In genomic region chr9:14993891-14994554, GRCh38 we compare ENCODE assay signal across 9 cellular contexts.
DNase-seq lines count a peak whose midpoint lies in the region; ATAC-seq and TF ChIP-seq lines count a peak whose summit lies in the region.
"Had no signal": no experiment of that assay in that cellular context is flagged by ENCODE, and none has a peak within 500 bp of the region (broad histone marks: within the 10 kb centered on the region; RNA-seq: fewer than 3 reads in every experiment).

No MANE protein-coding gene starts in this region.

- H3K36me3 ChIP-seq in iPS-20b (ENCODE audit: insufficient read depth, low read depth, low read length): no peaks in the 10 kb centered on the region
- no peaks in the 10 kb centered on the region for H3K36me3 ChIP-seq in testis (ENCODE audit: low read depth, missing control alignments)

- intact Hi-C loops in activated T-helper 2 cell treated with anti-CD3 and anti-CD28 coated beads, Interferon-gamma antibody, Interleukin-2, Interleukin-4, amounts not matched to agents 10 μg/mL and 5 μg/mL and 100 μg/mL, durations not matched to agents 14 hours and 24 hours and 36 hours (cut with micrococcal nuclease): loop anchor here (1.0 to 5.0 kb wide), 2 partner anchors 35 to 303 kb away; no protein-coding TSS in a partner anchor
- intact Hi-C loops in testis (cut with DNase I; ENCODE audit: low total_unique reads): no loop called here

- H3K4me1 Mint-ChIP-seq in activated T-cell treated with anti-CD3 and anti-CD28 coated beads, Interleukin-2, amount 50 U/mL, for 4 hours (ENCODE audit: low read depth): peaks cover 29% of the 10 kb centered on the region
- peaks cover 25% of the 10 kb centered on the region for H3K4me1 Mint-ChIP-seq in activated T-helper 2 cell treated with anti-CD3 and anti-CD28 coated beads, Interferon-gamma antibody, Interleukin-2, Interleukin-4, amounts not matched to agents 10 μg/mL and 5 μg/mL and 100 μg/mL, durations not matched to agents 14 hours and 24 hours and 36 hours (ENCODE audit: low read depth)

- 0 out of 2 replicates have a peak, but pooled peaks cover 3% of the 10 kb centered on the region for H3K4me1 ChIP-seq in iPS-20b (ENCODE audit: insufficient read depth, low read length)
- peaks cover 4% of the 10 kb centered on the region for H3K4me1 ChIP-seq in testis

- CTCF ChIA-PET in HEK293T (lab: Yijun Ruan, JAX): no interaction called here

- H3K9me3 Mint-ChIP-seq in activated T-cell treated with anti-CD3 and anti-CD28 coated beads, Interleukin-2, amount 50 U/mL, for 4 hours: no peaks in the 10 kb centered on the region
- H3K9me3 Mint-ChIP-seq in activated T-helper 2 cell treated with anti-CD3 and anti-CD28 coated beads, Interferon-gamma antibody, Interleukin-2, Interleukin-4, amounts not matched to agents 10 μg/mL and 5 μg/mL and 100 μg/mL, durations not matched to agents 14 hours and 24 hours and 36 hours: no peaks in the 10 kb centered on the region

- H3K9me3 ChIP-seq in iPS-20b (ENCODE audit: insufficient read depth, low read depth, low read length) (no peaks in the 10 kb centered on the region), testis (no peaks in the 10 kb centered on the region)

- H3K27ac ChIP-seq in iPS-20b (ENCODE audit: low read length) (no peak overlapping the region), testis (no peak overlapping the region)
- H3K27ac ChIP-seq: C4-2B had no signal

- peaks cover 12% of the 10 kb centered on the region for H3K27me3 Mint-ChIP-seq in activated T-cell treated with anti-CD3 and anti-CD28 coated beads, Interleukin-2, amount 50 U/mL, for 4 hours (ENCODE audit: low read depth)
- H3K27me3 Mint-ChIP-seq in activated T-helper 2 cell treated with anti-CD3 and anti-CD28 coated beads, Interferon-gamma antibody, Interleukin-2, Interleukin-4, amounts not matched to agents 10 μg/mL and 5 μg/mL and 100 μg/mL, durations not matched to agents 14 hours and 24 hours and 36 hours (ENCODE audit: low read depth): peaks cover 7% of the 10 kb centered on the region

- ATAC-seq in activated T-cell treated with anti-CD3 and anti-CD28 coated beads, Interleukin-2, amount 50 U/mL, for 4 hours: peak in 1 of 2 donors; percentile 26

- no peak for DNase-seq in activated T-cell treated with anti-CD3 and anti-CD28 coated beads, Interleukin-2, amount 50 U/mL, for 4 hours
- DNase-seq in activated T-cell treated with anti-CD3 and anti-CD28 coated beads for 4 hours: no peak
- DNase-seq in activated T-helper 2 cell treated with anti-CD3 and anti-CD28 coated beads, Interferon-gamma antibody, Interleukin-2, Interleukin-4, amounts not matched to agents 10 μg/mL and 5 μg/mL and 100 μg/mL, durations not matched to agents 14 hours and 24 hours and 36 hours (ENCODE audit: low spot score): no peak
- DNase-seq in testis: no peak
- DNase-seq in HEK293T (ENCODE audit: extremely low spot score): no peak
- DNase-seq in effector CD8-positive, alpha-beta T cell (lab: John Stamatoyannopoulos, UW): no peak
- no peak for DNase-seq in COLO829 (ENCODE audit: low spot score)

- peak overlapping the region; percentile 81 for H3K4me3 Mint-ChIP-seq in activated T-cell treated with anti-CD3 and anti-CD28 coated beads, Interleukin-2, amount 50 U/mL, for 4 hours
- H3K4me3 Mint-ChIP-seq in activated T-helper 2 cell treated with anti-CD3 and anti-CD28 coated beads, Interferon-gamma antibody, Interleukin-2, Interleukin-4, amounts not matched to agents 10 μg/mL and 5 μg/mL and 100 μg/mL, durations not matched to agents 14 hours and 24 hours and 36 hours (ENCODE audit: low read depth): peak overlapping the region; percentile 64

- H3K36me3 Mint-ChIP-seq in activated T-cell treated with anti-CD3 and anti-CD28 coated beads, Interleukin-2, amount 50 U/mL, for 4 hours (ENCODE audit: insufficient read depth): no peaks in the 10 kb centered on the region
- H3K36me3 Mint-ChIP-seq in activated T-helper 2 cell treated with anti-CD3 and anti-CD28 coated beads, Interferon-gamma antibody, Interleukin-2, Interleukin-4, amounts not matched to agents 10 μg/mL and 5 μg/mL and 100 μg/mL, durations not matched to agents 14 hours and 24 hours and 36 hours (ENCODE audit: low read depth): no peaks in the 10 kb centered on the region

- peak overlapping the region; percentile 83; the same call in 1 of the 2 replicates for H3K9ac ChIP-seq in iPS-20b (ENCODE audit: low read depth, low read length)

- TF ChIP-seq CTCF in testis (IDR thresholded peaks at IDR 0.05): no peak

- peak overlapping the region; percentile 1 for H3K27ac Mint-ChIP-seq in activated T-helper 2 cell treated with anti-CD3 and anti-CD28 coated beads, Interferon-gamma antibody, Interleukin-2, Interleukin-4, amounts not matched to agents 10 μg/mL and 5 μg/mL and 100 μg/mL, durations not matched to agents 14 hours and 24 hours and 36 hours

- H3K27me3 ChIP-seq in iPS-20b (ENCODE audit: insufficient read depth, low read length): no peaks in the 10 kb centered on the region
- H3K27me3 ChIP-seq in testis: no peaks in the 10 kb centered on the region

- H3K4me3 ChIP-seq in iPS-20b (ENCODE audit: low read length): peak overlapping the region; percentile 90
- H3K4me3 ChIP-seq in testis: peak overlapping the region; percentile 72 to 80

- WGBS in testis, 2 donors: 37 to 54% methylated on average over 9 of the region's 9 CpGs

- POLR2A ChIA-PET in HEK293T (lab: Yijun Ruan, JAX): no interaction called here

- TF ChIP-seq POLR2A in testis (IDR thresholded peaks at IDR 0.05): no peak

TF ChIP-seq in HEK293T, 16 proteins besides CTCF, POLR2A, EP300 and RAD21:
- TF ChIP-seq HDGF (IDR thresholded peaks at IDR 0.05; ENCODE audit: borderline replicate concordance): no peak
- TF ChIP-seq SP1 (IDR thresholded peaks at IDR 0.05): no peak
- no peak for TF ChIP-seq FOXM1 (IDR thresholded peaks at IDR 0.05; ENCODE audit: borderline replicate concordance)
- TF ChIP-seq PKNOX1 (IDR thresholded peaks at IDR 0.05): no peak
- TF ChIP-seq SUZ12 (IDR thresholded peaks at IDR 0.05): no peak
- TF ChIP-seq ARNT (IDR thresholded peaks at IDR 0.05): no peak
- no peak for TF ChIP-seq ZNF384 (IDR thresholded peaks at IDR 0.05)
- no peak for TF ChIP-seq CTBP1 (IDR thresholded peaks at IDR 0.05; ENCODE audit: borderline replicate concordance)
- no peak for TF ChIP-seq FOXK2 (IDR thresholded peaks at IDR 0.05)
- TF ChIP-seq LEF1 (IDR thresholded peaks at IDR 0.05; ENCODE audit: borderline replicate concordance): no peak
